Comparison of ENCODE assay signal across 8 cellular contexts in the genomic region with DNA sequence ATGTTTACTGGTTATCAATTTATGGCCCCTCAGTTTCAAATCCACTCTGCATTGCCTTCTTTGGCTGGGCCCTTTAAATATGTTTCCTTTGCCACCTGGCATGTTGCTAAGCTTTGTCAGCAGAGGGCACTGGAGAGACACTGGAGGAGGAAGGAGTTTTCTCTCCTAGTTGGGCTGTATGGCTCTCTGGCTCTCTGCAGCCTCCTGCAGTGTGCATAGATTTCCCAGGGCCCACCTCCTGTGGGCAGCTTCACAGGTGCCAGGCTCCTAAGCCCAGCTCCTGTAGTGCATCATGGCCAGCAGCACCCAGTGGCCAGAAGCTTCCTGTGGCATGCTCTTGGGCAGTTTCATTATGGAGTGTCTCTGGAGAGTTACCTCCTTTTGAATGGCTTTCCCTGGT. TPM values are rescaled to one million over a fixed set of nuclear protein-coding genes. Genes with fewer than 3 reads are reported as not detected.
DNase-seq lines count a peak whose midpoint lies in the region; ATAC-seq, FAIRE-seq and TF ChIP-seq lines count a peak whose summit lies in the region.

No MANE protein-coding gene starts in this region.

- intact Hi-C loops in HepG2 (cut with micrococcal nuclease; ENCODE audit: unreplicated experiment) (loop anchor here (1.0 to 10.0 kb wide), 5 partner anchors 101 to 931 kb away; a partner anchor contains a TSS), upper lobe of right lung (cut with DNase I) (no loop called here)

- TF ChIP-seq RAD21 in HepG2 (CRISPR knock-in tag; IDR thresholded peaks at IDR 0.05) = no peak

- POLR2A ChIA-PET in GM10248 (lab: Yijun Ruan, JAX) (no interaction called here), HEK293 (lab: Yijun Ruan, JAX) (no interaction called here), HepG2 (lab: Yijun Ruan, JAX) (interaction anchor here (2.2 kb wide), 1 partner anchor 711 kb away, joined by 10 read pairs; no protein-coding TSS in a partner anchor)

- no peaks in the 10 kb centered on the region for H3K36me3 ChIP-seq in HEK293 (ENCODE audit: control insufficient read depth in 2 of 2, insufficient read depth in 1 of 2, low read length in 2 of 2)
- H3K36me3 ChIP-seq in brain microvascular endothelial cell (replicated peaks) = no peaks in the 10 kb centered on the region
- H3K36me3 ChIP-seq in HepG2 (replicated peaks in 1 of 2; ENCODE audit: control insufficient read depth in 1 of 2, insufficient read depth in 2 of 2, low read length in 2 of 2) = no peaks in the 10 kb centered on the region
- H3K36me3 ChIP-seq in upper lobe of right lung = no peaks in the 10 kb centered on the region

- no peaks in the 10 kb centered on the region for H4K20me1 ChIP-seq in HepG2 (ENCODE audit: insufficient read depth, low read length)

- H3K9ac ChIP-seq in HepG2 (ENCODE audit: insufficient read depth, low read depth, low read length) = no peak overlapping the region

- H3K79me2 ChIP-seq in HepG2 (ENCODE audit: insufficient read depth, low read length) = no peaks in the 10 kb centered on the region

- H2AFZ ChIP-seq in HepG2 (ENCODE audit: low read length) = no peak overlapping the region

- in situ Hi-C loops in brain microvascular endothelial cell (cut with HindIII; ENCODE audit: low pct_ligation_motif_present, low sequenced_read_pairs) = loop anchor here (25.0 kb wide), 1 partner anchor 711 kb away; no protein-coding TSS in a partner anchor
- in situ Hi-C loops in HepG2 (cut with HindIII; ENCODE audit: extremely low pct_ligation_motif_present, low pct_unique_long_range_greater_than_20kb) = loop anchor here (5.0 kb wide), 1 partner anchor 706 kb away; no protein-coding TSS in a partner anchor

- H3K4me3 ChIP-seq in HEK293 (ENCODE audit: low read depth, low read length) = no peak overlapping the region
- H3K4me3 ChIP-seq in brain microvascular endothelial cell (ENCODE audit: low read depth, low read length) = no peak overlapping the region
- no peak overlapping the region for H3K4me3 ChIP-seq in HepG2 (replicated peaks in 1 of 3; ENCODE audit: insufficient read depth in 1 of 3, low read depth in 2 of 3, low read length in 3 of 3)
- H3K4me3 ChIP-seq in upper lobe of right lung = no peak overlapping the region

- DNase-seq in 8988T = peak; percentile 41
- DNase-seq in GM10248 (ENCODE audit: extremely low spot score) = peak; percentile 42
- peak; percentile 60 for DNase-seq in MV-4-11 (lab: John Stamatoyannopoulos, UW)
- peak; percentile 55 for DNase-seq in RPMI8226
- peak; percentile 44 for DNase-seq in brain microvascular endothelial cell
- DNase-seq in HepG2 (ENCODE audit: low spot score) = peak; percentile 69
- no peak for DNase-seq in upper lobe of right lung

- H3K27ac ChIP-seq in HEK293 (ENCODE audit: extremely low read depth, low read depth, low read length) = no peak overlapping the region
- no peak overlapping the region for H3K27ac ChIP-seq in brain microvascular endothelial cell
- H3K27ac ChIP-seq in HepG2 (ENCODE audit: extremely low read length, insufficient read depth, low read length) = no peak overlapping the region
- H3K27ac ChIP-seq in upper lobe of right lung = no peak overlapping the region

- ATAC-seq in HepG2 (peak; percentile 80), upper lobe of right lung (peak; percentile 71)

- H3K27me3 ChIP-seq in brain microvascular endothelial cell (replicated peaks) (no peaks in the 10 kb centered on the region), HepG2 (ENCODE audit: control insufficient read depth in 1 of 2, insufficient read depth in 2 of 2, low read length in 2 of 2) (no peaks in the 10 kb centered on the region), upper lobe of right lung (no peaks in the 10 kb centered on the region)

- BruUV-seq in HepG2 (replicated peaks; lab: Mats Ljungman, UMichigan) = no TSS peak

- TF ChIP-seq EP300 in HepG2 (IDR thresholded peaks at IDR 0.05; ENCODE audit: low read depth in 2 of 2, low read length in 2 of 2) (no peak), HepG2 (CRISPR knock-in tag; IDR thresholded peaks at IDR 0.05; ENCODE audit: borderline replicate concordance) (no peak)

- no peak for TF ChIP-seq POLR2A in HepG2 (IDR thresholded peaks at IDR 0.05; ENCODE audit: insufficient read depth in 1 of 2, low read depth in 2 of 2, low read length in 2 of 2)

- no peak overlapping the region for H3K4me2 ChIP-seq in HepG2 (ENCODE audit: low read depth, low read length)

- CTCF ChIA-PET in GM10248 (lab: Yijun Ruan, JAX) (interaction anchor here (0.7 to 4.5 kb wide), 41 partner anchors 9 to 1419 kb away, joined by 3 to 70 read pairs (median 4); a partner anchor contains a TSS), HEK293 (lab: Yijun Ruan, JAX) (interaction anchor here (0.6 to 3.1 kb wide), 45 partner anchors 11 to 1351 kb away, joined by 3 to 65 read pairs (median 4); a partner anchor contains a TSS), HepG2 (lab: Yijun Ruan, JAX; ENCODE audit: low intra/inter-chr PET ratio, low total read pairs) (interaction anchor here (2.7 kb wide), 1 partner anchor 710 kb away, joined by 33 read pairs; no protein-coding TSS in a partner anchor)

- TF ChIP-seq CTCF in GM10248 (IDR thresholded peaks at IDR 0.05; ENCODE audit: control extremely low read depth, extremely low read depth, low read depth, missing control alignments) (peak; percentile 83), HEK293 (tag by site-specific recombination; IDR thresholded peaks at IDR 0.05) (peak; percentile 18; the same call in 1 of the 2 replicates), brain microvascular endothelial cell (IDR thresholded peaks at IDR 0.05; ENCODE audit: low read depth, low read length, missing control alignments) (peak; percentile 90), HepG2 (CRISPR knock-in tag; IDR thresholded peaks at IDR 0.05) (peak; percentile 81), upper lobe of right lung (IDR thresholded peaks at IDR 0.05) (peak; percentile 60)

- H3K4me1 ChIP-seq in HEK293 (ENCODE audit: control insufficient read depth, insufficient read depth, low read length) (no peaks in the 10 kb centered on the region; the same call in 1 of the 2 replicates), HepG2 (ENCODE audit: insufficient read depth, low read length) (peaks cover 24% of the 10 kb centered on the region), upper lobe of right lung (peaks cover 15% of the 10 kb centered on the region)

- no peaks in the 10 kb centered on the region for H3K9me3 ChIP-seq in HEK293 (ENCODE audit: control insufficient read depth, insufficient read depth, low read depth, low read length)
- H3K9me3 ChIP-seq in HepG2 (ENCODE audit: low read length) = no peaks in the 10 kb centered on the region
- no peaks in the 10 kb centered on the region for H3K9me3 ChIP-seq in upper lobe of right lung

- FAIRE-seq in HepG2 (lab: Jason Lieb, UNC) = peak; percentile 40

TF ChIP-seq in HEK293, 187 proteins besides CTCF, POLR2A, EP300 and RAD21 (continues in another document):
- 0 out of 2 replicates have a peak, but pooled peaks have one; percentile 24 for TF ChIP-seq ZIC2 (tag by site-specific recombination; IDR thresholded peaks at IDR 0.05)
- TF ChIP-seq ZNF121 (tag by site-specific recombination; IDR thresholded peaks at IDR 0.05) = no peak

TF ChIP-seq in HepG2, 621 proteins besides CTCF, POLR2A, EP300 and RAD21 (continues in another document):
- peak; percentile 72 for TF ChIP-seq SRF (IDR thresholded peaks at IDR 0.05; ENCODE audit: low read depth, low read length)
- TF ChIP-seq, protein P1, sequence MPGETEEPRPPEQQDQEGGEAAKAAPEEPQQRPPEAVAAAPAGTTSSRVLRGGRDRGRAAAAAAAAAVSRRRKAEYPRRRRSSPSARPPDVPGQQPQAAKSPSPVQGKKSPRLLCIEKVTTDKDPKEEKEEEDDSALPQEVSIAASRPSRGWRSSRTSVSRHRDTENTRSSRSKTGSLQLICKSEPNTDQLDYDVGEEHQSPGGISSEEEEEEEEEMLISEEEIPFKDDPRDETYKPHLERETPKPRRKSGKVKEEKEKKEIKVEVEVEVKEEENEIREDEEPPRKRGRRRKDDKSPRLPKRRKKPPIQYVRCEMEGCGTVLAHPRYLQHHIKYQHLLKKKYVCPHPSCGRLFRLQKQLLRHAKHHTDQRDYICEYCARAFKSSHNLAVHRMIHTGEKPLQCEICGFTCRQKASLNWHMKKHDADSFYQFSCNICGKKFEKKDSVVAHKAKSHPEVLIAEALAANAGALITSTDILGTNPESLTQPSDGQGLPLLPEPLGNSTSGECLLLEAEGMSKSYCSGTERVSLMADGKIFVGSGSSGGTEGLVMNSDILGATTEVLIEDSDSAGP (CRISPR knock-in tag; IDR thresholded peaks at IDR 0.05; ENCODE audit: borderline replicate concordance) = peak; percentile 80
- TF ChIP-seq NRL (CRISPR knock-in tag; IDR thresholded peaks at IDR 0.05; ENCODE audit: borderline replicate concordance) = no peak

RNA-seq across cellular contexts. Expression of a gene that starts 23.3 kb away (rescaled TPM):
- total RNA-seq in HepG2 (2016; rRNA removed; fragmentation: Illumina TruSeq; extraction: Trizol) (0.53 and 1.00 TPM in 2 replicates), upper lobe of right lung (1.3 TPM)
- 0.10 and 0.26 TPM in 2 replicates for total RNA-seq in HepG2 (2016; cell fraction: cytosol; rRNA removed; fragmentation: Illumina TruSeq; extraction: Trizol; ENCODE audit: low read depth)
- 0.59 and 0.65 TPM in 2 replicates for total RNA-seq in HepG2 (2016; cell fraction: insoluble cytoplasmic fraction; rRNA removed; fragmentation: Illumina TruSeq; extraction: Trizol)
- total RNA-seq in HepG2 (2016; cell fraction: membrane; rRNA removed; fragmentation: Illumina TruSeq; extraction: Trizol) = 0.31 and 0.49 TPM in 2 replicates
- total RNA-seq in HepG2 (2016; cell fraction: nucleus; rRNA removed; fragmentation: Illumina TruSeq; extraction: Trizol) = 1.6 and 2.0 TPM in 2 replicates
- 0.54 and 0.59 TPM in 2 replicates for polyA plus RNA-seq in HepG2 (2011; rRNA removed)
- 0.11 and 0.37 TPM in 2 replicates for polyA plus RNA-seq in HepG2 (2011; cell fraction: cytosol; rRNA removed)
- 0.56 and 1.6 TPM in 2 replicates for polyA plus RNA-seq in HepG2 (2011; cell fraction: nucleus; rRNA removed)
- polyA plus RNA-seq in HepG2 (2012) = 0.27 and 0.72 TPM in 2 replicates
- 0.05 TPM in 1 of 2 replicates, not detected in the other for polyA plus RNA-seq in HepG2 (2016; cell fraction: cytosol; fragmentation: Illumina TruSeq; extraction: Trizol; ENCODE audit: low read depth)
- 0.47 and 0.58 TPM in 2 replicates for polyA plus RNA-seq in HepG2 (2016; cell fraction: insoluble cytoplasmic fraction; fragmentation: Illumina TruSeq; extraction: Trizol; ENCODE audit: low read depth)
- polyA plus RNA-seq in HepG2 (2016; cell fraction: membrane; fragmentation: Illumina TruSeq; extraction: Trizol; ENCODE audit: low read depth) = 0.14 TPM in 2 replicates
- polyA plus RNA-seq in HepG2 (2016; cell fraction: nucleus; fragmentation: Illumina TruSeq; extraction: Trizol; ENCODE audit: insufficient read depth, low read depth) = 3.3 and 3.7 TPM in 2 replicates
- 0.16 TPM in 1 of 2 replicates, not detected in the other for polyA minus RNA-seq in HepG2 (2011; rRNA and poly(A)+ RNA removed; ENCODE audit: low replicate concordance)
- 0.40 TPM in 1 of 2 replicates, not detected in the other for polyA minus RNA-seq in HepG2 (2011; cell fraction: cytosol; rRNA and poly(A)+ RNA removed)
- polyA minus RNA-seq in HepG2 (2011; cell fraction: nucleus; rRNA and poly(A)+ RNA removed) = 3.1 and 5.7 TPM in 2 replicates

Comparison
In these comparisons a context has a peak if more than half of its experiments do, and no peak if none do; other contexts are left out.
1. CTCF ChIP-seq: peak in every context shown above with its lines; median percentile 90 in brain microvascular endothelial cell; 83 in GM10248; 81 in HepG2; 60 in upper lobe of right lung; 18 in HEK293.